ENCODE assay signal across 33 cellular contexts in the genomic region with DNA sequence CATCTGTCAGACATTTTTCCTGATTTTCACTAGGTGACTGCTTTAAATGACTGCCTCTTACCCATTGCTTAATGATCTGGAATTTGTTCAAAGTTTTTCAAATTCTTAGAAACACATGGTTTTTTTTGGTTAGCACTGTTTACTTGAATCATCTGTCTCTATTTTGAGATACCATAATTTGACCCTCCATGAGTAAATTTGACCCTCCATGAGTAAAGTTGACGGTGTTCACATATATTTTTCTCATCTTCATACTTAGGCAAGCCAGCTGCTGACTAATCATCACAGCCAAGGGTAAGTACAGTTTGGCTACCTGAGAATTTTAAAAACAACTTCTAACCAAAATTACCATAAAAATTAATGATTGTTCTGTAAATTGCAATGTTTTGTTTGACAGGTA.
A peak's percentile ranks its signal among the peaks of the same experiment; 100 is the strongest.
DNase-seq lines count a peak whose midpoint lies in the region; ATAC-seq, FAIRE-seq and TF ChIP-seq lines count a peak whose summit lies in the region.
"Had no signal": no experiment of that assay in that cellular context is flagged by ENCODE, and none has a peak within 500 bp of the region (broad histone marks: within the 10 kb centered on the region; RNA-seq: fewer than 3 reads in every experiment).

No MANE protein-coding gene starts in this region.

- 97% methylated on average over 1 of the region's 1 CpG; no CpG with 5 or more reads in 1 of the 2 experiments for WGBS in endodermal cell (ENCODE audit: insufficient coverage in 1 of 2, insufficient read length in 1 of 2), 2 experiments
- 89 to 100% methylated on average over 1 of the region's 1 CpG for WGBS in pancreas, 2 donors

- peak; percentile 34 for DNase-seq in AG09309 (ENCODE audit: low read depth)
- peak; percentile 27 for DNase-seq in GM04503 (ENCODE audit: low read depth)
- DNase-seq in T-helper 17 cell: no peak
- DNase-seq in fibroblast of peridontal ligament (ENCODE audit: extremely low read depth): peak; percentile 74
- DNase-seq in endodermal cell: no peak
- no peak for DNase-seq in inferior parietal cortex (ENCODE audit: extremely low spot score)
- no peak for DNase-seq in pancreas
- DNase-seq in stimulated activated effector memory CD8-positive, alpha-beta T cell treated with anti-CD3 and anti-CD28 coated beads, Interleukin-12 subunit alpha, Interleukin-12 subunit beta, amount 100 ng/mL, for 72 hours (ENCODE audit: low spot score in 2 of 2): no peak
- DNase-seq: activated CD4-positive, alpha-beta T cell treated with anti-CD3 and anti-CD28 coated beads, Interleukin-2, amount 50 U/mL, for 48 hours; activated naive CD8-positive, alpha-beta T cell treated with anti-CD3 and anti-CD28 coated beads, Interleukin-2, amount 50 U/mL, for 24 hours; activated T-cell treated with anti-CD3 and anti-CD28 coated beads, Interleukin-2, amount 50 U/mL, for 48 hours; COR-L47; DMS79 treated with DMSO at 0.1 percent for 48 hours; dorsolateral prefrontal cortex; islet precursor cell; left ventricle myocardium inferior; mesenchymal stem cell; MG63; NCI-H1105 treated with DMSO at 0.1 percent for 48 hours; NCI-H187 treated with DMSO at 0.1 percent for 48 hours; NCI-H526 treated with DMSO at 0.1 percent for 48 hours; NK-92 treated with Interleukin-12 subunit alpha and Interleukin-12 subunit beta, amount 100 ng/mL, for 24 hours; stimulated activated naive B cell treated with anti-CD40 and anti-IgM and Interleukin-4, amounts not matched to agents 10 μg/mL and 1 μg/mL and 100 μg/mL, for 72 hours; substantia nigra; T-helper 2 cell had no signal

- H3K27me3 Mint-ChIP-seq in T-helper 17 cell: no peaks in the 10 kb centered on the region
- no peaks in the 10 kb centered on the region for H3K27me3 Mint-ChIP-seq in endodermal cell (ENCODE audit: insufficient read depth)
- H3K27me3 Mint-ChIP-seq: activated naive CD8-positive, alpha-beta T cell treated with anti-CD3 and anti-CD28 coated beads, Interleukin-2, amount 50 U/mL, for 24 hours; stimulated activated naive B cell treated with anti-CD40 and anti-IgM and Interleukin-4, amounts not matched to agents 10 μg/mL and 1 μg/mL and 100 μg/mL, for 72 hours; type B pancreatic cell had no signal

- intact Hi-C loops in pancreas (cut with DNase I): no loop called here

- H3K9ac ChIP-seq in endodermal cell (ENCODE audit: extremely low read depth, low read length, poor library complexity, severe bottlenecking): no peak overlapping the region

- H3K27ac Mint-ChIP-seq in T-helper 17 cell: peak overlapping the region; percentile 27
- H3K27ac Mint-ChIP-seq in endodermal cell: no peak overlapping the region
- no peak overlapping the region for H3K27ac Mint-ChIP-seq in stimulated activated effector memory CD8-positive, alpha-beta T cell treated with anti-CD3 and anti-CD28 coated beads, Interleukin-12 subunit alpha, Interleukin-12 subunit beta, amount 100 ng/mL, for 72 hours
- H3K27ac Mint-ChIP-seq: activated naive CD8-positive, alpha-beta T cell treated with anti-CD3 and anti-CD28 coated beads, Interleukin-2, amount 50 U/mL, for 24 hours; stimulated activated naive B cell treated with anti-CD40 and anti-IgM and Interleukin-4, amounts not matched to agents 10 μg/mL and 1 μg/mL and 100 μg/mL, for 72 hours; type B pancreatic cell had no signal

- no peaks in the 10 kb centered on the region for H3K4me1 Mint-ChIP-seq in T-helper 17 cell
- H3K4me1 Mint-ChIP-seq in endodermal cell: no peaks in the 10 kb centered on the region
- H3K4me1 Mint-ChIP-seq in stimulated activated effector memory CD8-positive, alpha-beta T cell treated with anti-CD3 and anti-CD28 coated beads, Interleukin-12 subunit alpha, Interleukin-12 subunit beta, amount 100 ng/mL, for 72 hours: no peaks in the 10 kb centered on the region
- H3K4me1 Mint-ChIP-seq: activated naive CD8-positive, alpha-beta T cell treated with anti-CD3 and anti-CD28 coated beads, Interleukin-2, amount 50 U/mL, for 24 hours; stimulated activated naive B cell treated with anti-CD40 and anti-IgM and Interleukin-4, amounts not matched to agents 10 μg/mL and 1 μg/mL and 100 μg/mL, for 72 hours had no signal

- no peak for FAIRE-seq in pancreas (lab: Jason Lieb, UNC)
- FAIRE-seq: GM12878, K562 had no signal

- H3K36me3 Mint-ChIP-seq in T-helper 17 cell (ENCODE audit: low read depth): peaks cover 11% of the 10 kb centered on the region
- no peaks in the 10 kb centered on the region for H3K36me3 Mint-ChIP-seq in endodermal cell (ENCODE audit: low read depth)
- peaks cover 11% of the 10 kb centered on the region for H3K36me3 Mint-ChIP-seq in stimulated activated effector memory CD8-positive, alpha-beta T cell treated with anti-CD3 and anti-CD28 coated beads, Interleukin-12 subunit alpha, Interleukin-12 subunit beta, amount 100 ng/mL, for 72 hours
- H3K36me3 Mint-ChIP-seq: type B pancreatic cell had no signal

- no peaks in the 10 kb centered on the region for H3K36me3 ChIP-seq in endodermal cell (ENCODE audit: control insufficient read depth, insufficient read depth, low read length)
- no peaks in the 10 kb centered on the region for H3K36me3 ChIP-seq in pancreas
- H3K36me3 ChIP-seq: MG63 had no signal

- ATAC-seq in T-helper 17 cell (no peak), pancreas (no peak)
- ATAC-seq in stimulated activated effector memory CD8-positive, alpha-beta T cell treated with anti-CD3 and anti-CD28 coated beads, Interleukin-12 subunit alpha, Interleukin-12 subunit beta, amount 100 ng/mL, for 72 hours: no peak
- ATAC-seq: activated CD4-positive, CD25-positive, alpha-beta regulatory T cell treated with anti-CD3 and anti-CD28 coated beads, Interleukin-2, amount 50 U/mL, for 24 hours; activated naive CD8-positive, alpha-beta T cell treated with anti-CD3 and anti-CD28 coated beads, Interleukin-2, amount 50 U/mL, for 24 hours; GM12878; HCT116; K562; Right ventricle myocardium inferior; stimulated activated naive B cell treated with anti-CD40 and anti-IgM and Interleukin-4, amounts not matched to agents 10 μg/mL and 1 μg/mL and 100 μg/mL, for 72 hours had no signal

- H3K4me3 ChIP-seq in AG09309 (ENCODE audit: control insufficient read depth, low read depth, low read length) (no peak overlapping the region), endodermal cell (ENCODE audit: low read length) (no peak overlapping the region), pancreas (no peak overlapping the region)
- H3K4me3 ChIP-seq: dorsolateral prefrontal cortex, GM12878, K562, left ventricle myocardium inferior, MG63, skin epidermis had no signal

- H3K27ac ChIP-seq in endodermal cell (ENCODE audit: low read depth, low read length) (no peak overlapping the region), pancreas (no peak overlapping the region)
- H3K27ac ChIP-seq: C4-2B, dorsolateral prefrontal cortex, left ventricle myocardium inferior, skin epidermis had no signal

- TF ChIP-seq CTCF in AG09309 (IDR thresholded peaks at IDR 0.05; ENCODE audit: control insufficient read depth, insufficient read depth, low read depth, low read length, missing control alignments): no peak
- TF ChIP-seq CTCF in endodermal cell (conservative IDR thresholded peaks at IDR 0.05): no peak
- no peak for TF ChIP-seq CTCF in pancreas (IDR thresholded peaks at IDR 0.05)

- no peaks in the 10 kb centered on the region for H3K27me3 ChIP-seq in endodermal cell (ENCODE audit: control insufficient read depth, insufficient read depth, low read length, poor library complexity, severe bottlenecking)
- no peaks in the 10 kb centered on the region for H3K27me3 ChIP-seq in pancreas
- H3K27me3 ChIP-seq: dorsolateral prefrontal cortex, MG63 had no signal

- no peaks in the 10 kb centered on the region for H3K9me3 ChIP-seq in T-helper 17 cell (ENCODE audit: control insufficient read depth, low read length, poor library complexity, severe bottlenecking)
- H3K9me3 ChIP-seq in endodermal cell (ENCODE audit: control insufficient read depth, low read length): no peaks in the 10 kb centered on the region
- no peaks in the 10 kb centered on the region for H3K9me3 ChIP-seq in pancreas
- H3K9me3 ChIP-seq: left ventricle myocardium inferior, MG63 had no signal

- no peaks in the 10 kb centered on the region for H3K4me1 ChIP-seq in endodermal cell (ENCODE audit: control insufficient read depth, insufficient read depth, low read length)
- no peaks in the 10 kb centered on the region for H3K4me1 ChIP-seq in pancreas

- H3K4me3 Mint-ChIP-seq in T-helper 17 cell: no peak overlapping the region
- no peak overlapping the region for H3K4me3 Mint-ChIP-seq in endodermal cell
- H3K4me3 Mint-ChIP-seq in stimulated activated effector memory CD8-positive, alpha-beta T cell treated with anti-CD3 and anti-CD28 coated beads, Interleukin-12 subunit alpha, Interleukin-12 subunit beta, amount 100 ng/mL, for 72 hours: no peak overlapping the region
- H3K4me3 Mint-ChIP-seq: activated naive CD8-positive, alpha-beta T cell treated with anti-CD3 and anti-CD28 coated beads, Interleukin-2, amount 50 U/mL, for 24 hours; stimulated activated naive B cell treated with anti-CD40 and anti-IgM and Interleukin-4, amounts not matched to agents 10 μg/mL and 1 μg/mL and 100 μg/mL, for 72 hours; type B pancreatic cell had no signal

- no peaks in the 10 kb centered on the region for H3K9me3 Mint-ChIP-seq in endodermal cell
- H3K9me3 Mint-ChIP-seq in stimulated activated effector memory CD8-positive, alpha-beta T cell treated with anti-CD3 and anti-CD28 coated beads, Interleukin-12 subunit alpha, Interleukin-12 subunit beta, amount 100 ng/mL, for 72 hours: no peaks in the 10 kb centered on the region
- H3K9me3 Mint-ChIP-seq: activated naive CD8-positive, alpha-beta T cell treated with anti-CD3 and anti-CD28 coated beads, Interleukin-2, amount 50 U/mL, for 24 hours; type B pancreatic cell had no signal

Comparison
In these comparisons a context has a peak if more than half of its experiments do, and no peak if none do; other contexts are left out.
1. DNase-seq: peak in AG09309 (single experiment), GM04503 (single experiment) and fibroblast of peridontal ligament (single experiment); none in T-helper 17 cell (0 of 3), endodermal cell (single experiment), inferior parietal cortex (single experiment), pancreas (0 of 6) and stimulated activated effector memory CD8-positive, alpha-beta T cell treated with anti-CD3 and anti-CD28 coated beads, Interleukin-12 subunit alpha, Interleukin-12 subunit beta, amount 100 ng/mL, for 72 hours (0 of 2).